In genomic region chr16:23959801-23960072, GRCh38 we compare ENCODE assay signal across 2 cellular contexts.
TF ChIP-seq lines count a peak whose summit lies in the region.

No MANE protein-coding gene starts in this region.

TF ChIP-seq in K562, 482 proteins besides CTCF, POLR2A, EP300 and RAD21:
- no peak for TF ChIP-seq PBX2 (CRISPR knock-in tag; IDR thresholded peaks at IDR 0.05; ENCODE audit: low read depth)
- TF ChIP-seq PBX2 (tag; conservative IDR thresholded peaks at IDR 0.05; ENCODE audit: low read depth) = peak; percentile 46; the same call in 1 of the 2 replicates
- TF ChIP-seq ZNF436 (CRISPR knock-in tag; IDR thresholded peaks at IDR 0.05) = no peak
- TF ChIP-seq MEIS2 (IDR thresholded peaks at IDR 0.05; ENCODE audit: partially characterized antibody) = peak; percentile 43
- TF ChIP-seq FOXJ2 (tag; IDR thresholded peaks at IDR 0.05) = 0 out of 2 replicates have a peak, but pooled peaks have one; percentile 22
- TF ChIP-seq FOXP1 (CRISPR knock-in tag; IDR thresholded peaks at IDR 0.05) = 0 out of 2 replicates have a peak, but pooled peaks have one; percentile 29

TF ChIP-seq in HepG2, 621 proteins besides CTCF, POLR2A, EP300 and RAD21 (continued from another document):
- no peak for TF ChIP-seq ZNF710 (CRISPR knock-in tag; IDR thresholded peaks at IDR 0.05; ENCODE audit: borderline replicate concordance)
- no peak for TF ChIP-seq ZNF567 (CRISPR knock-in tag; IDR thresholded peaks at IDR 0.05; ENCODE audit: borderline replicate concordance)
- TF ChIP-seq ZNF670 (CRISPR knock-in tag; IDR thresholded peaks at IDR 0.05; ENCODE audit: borderline replicate concordance) = no peak
- TF ChIP-seq, protein P1, sequence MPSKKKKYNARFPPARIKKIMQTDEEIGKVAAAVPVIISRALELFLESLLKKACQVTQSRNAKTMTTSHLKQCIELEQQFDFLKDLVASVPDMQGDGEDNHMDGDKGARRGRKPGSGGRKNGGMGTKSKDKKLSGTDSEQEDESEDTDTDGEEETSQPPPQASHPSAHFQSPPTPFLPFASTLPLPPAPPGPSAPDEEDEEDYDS (CRISPR knock-in tag; IDR thresholded peaks at IDR 0.05) = no peak
- TF ChIP-seq ZNF530 (CRISPR knock-in tag; IDR thresholded peaks at IDR 0.05; ENCODE audit: low read depth) = no peak
- TF ChIP-seq, protein P2, sequence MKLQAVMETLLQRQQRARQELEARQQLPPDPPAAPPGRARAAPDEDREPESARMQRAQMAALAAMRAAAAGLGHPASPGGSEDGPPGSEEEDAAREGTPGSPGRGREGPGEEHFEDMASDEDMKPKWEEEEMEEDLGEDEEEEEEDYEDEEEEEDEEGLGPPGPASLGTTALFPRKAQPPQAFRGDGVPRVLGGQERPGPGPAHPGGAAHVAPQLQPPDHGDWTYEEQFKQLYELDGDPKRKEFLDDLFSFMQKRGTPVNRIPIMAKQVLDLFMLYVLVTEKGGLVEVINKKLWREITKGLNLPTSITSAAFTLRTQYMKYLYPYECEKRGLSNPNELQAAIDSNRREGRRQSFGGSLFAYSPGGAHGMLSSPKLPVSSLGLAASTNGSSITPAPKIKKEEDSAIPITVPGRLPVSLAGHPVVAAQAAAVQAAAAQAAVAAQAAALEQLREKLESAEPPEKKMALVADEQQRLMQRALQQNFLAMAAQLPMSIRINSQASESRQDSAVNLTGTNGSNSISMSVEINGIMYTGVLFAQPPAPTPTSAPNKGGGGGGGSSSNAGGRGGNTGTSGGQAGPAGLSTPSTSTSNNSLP (IDR thresholded peaks at IDR 0.05; ENCODE audit: low read depth, low read length) = no peak
- TF ChIP-seq ELF1 (CRISPR knock-in tag; IDR thresholded peaks at IDR 0.05) = no peak
- TF ChIP-seq TBP (CRISPR knock-in tag; IDR thresholded peaks at IDR 0.05) = no peak
- no peak for TF ChIP-seq JUNB (CRISPR knock-in tag; IDR thresholded peaks at IDR 0.05; ENCODE audit: borderline replicate concordance)
- TF ChIP-seq BCL3 (CRISPR knock-in tag; IDR thresholded peaks at IDR 0.05) = no peak
- TF ChIP-seq POLR2G (IDR thresholded peaks at IDR 0.05; ENCODE audit: low read depth, low read length) = no peak
